ENCODE assay signal across 27 cellular contexts in the genomic region with DNA sequence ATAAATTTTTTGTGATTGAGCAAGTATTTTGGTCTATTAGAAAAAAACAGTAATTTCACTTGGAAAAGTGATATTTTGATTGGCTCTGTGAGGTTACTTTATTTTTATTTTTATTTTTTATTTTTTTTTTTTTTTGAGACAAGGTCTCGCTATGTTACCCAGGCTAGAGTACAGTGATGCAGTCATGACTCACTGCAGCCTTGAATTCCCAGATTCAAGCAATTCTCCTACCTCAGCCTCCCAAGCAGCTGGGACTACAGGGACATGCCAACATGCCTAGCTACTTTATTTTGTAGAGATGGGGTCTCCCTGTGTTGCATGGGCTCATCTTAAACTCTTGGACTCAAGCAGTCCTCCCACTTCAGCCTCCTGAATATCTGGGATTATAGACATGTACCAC.
A peak's percentile ranks its signal among the peaks of the same experiment; 100 is the strongest.
DNase-seq lines count a peak whose midpoint lies in the region; ATAC-seq and TF ChIP-seq lines count a peak whose summit lies in the region.
"Had no signal": no experiment of that assay in that cellular context is flagged by ENCODE, and none has a peak within 500 bp of the region (broad histone marks: within the 10 kb centered on the region; RNA-seq: fewer than 3 reads in every experiment).

No MANE protein-coding gene starts in this region.

- H3K4me3 ChIP-seq in RWPE2 (ENCODE audit: severe bottlenecking) (no peak overlapping the region), dorsolateral prefrontal cortex (no peak overlapping the region)
- H3K4me3 ChIP-seq: heart left ventricle, lung, ovary, right lobe of liver, SK-N-MC, stomach, uterus had no signal

- no peaks in the 10 kb centered on the region for H3K36me3 ChIP-seq in RWPE2 (ENCODE audit: low read depth)
- H3K36me3 ChIP-seq: heart left ventricle, ovary, right lobe of liver, uterus had no signal

- ATAC-seq in RWPE2 (ENCODE audit: low read depth) (peak; percentile 68), GM21529 (IDR thresholded peaks at IDR 0.05; ENCODE audit: unreplicated experiment) (no peak), GM19328 (IDR thresholded peaks at IDR 0.05; ENCODE audit: unreplicated experiment) (no peak)
- ATAC-seq: right lobe of liver had no signal

- no peaks in the 10 kb centered on the region for H3K27me3 ChIP-seq in RWPE2 (ENCODE audit: insufficient read depth, poor library complexity, severe bottlenecking)
- H3K27me3 ChIP-seq in dorsolateral prefrontal cortex: no peaks in the 10 kb centered on the region
- H3K27me3 ChIP-seq: heart left ventricle, ovary, right lobe of liver, stomach, uterus had no signal

- H3K9me3 ChIP-seq in RWPE2 (ENCODE audit: severe bottlenecking): no peaks in the 10 kb centered on the region
- H3K9me3 ChIP-seq: heart left ventricle, ovary, right lobe of liver, stomach, uterus had no signal

- DNase-seq in HCEC 1CT (peak; percentile 65), RWPE2 (ENCODE audit: low spot score) (no peak), fibroblast of gingiva (ENCODE audit: low read depth) (peak; percentile 36), non-pigmented ciliary epithelial cell (ENCODE audit: low read depth) (peak; percentile 34), dorsolateral prefrontal cortex (no peak), head of caudate nucleus (no peak)
- DNase-seq: activated CD4-positive, CD25-positive, alpha-beta regulatory T cell treated with anti-CD3 and anti-CD28 coated beads, Interleukin-2, amount 50 U/mL, for 72 hours; amniotic stem cell; CD8-positive, alpha-beta memory T cell; DND-41; H7; heart left ventricle; Karpas-422; naive B cell; NCI-H1417 treated with DMSO at 0.1 percent for 48 hours; NCI-H2171; NCI-H774; ovary; right lobe of liver; stimulated activated CD4-positive, alpha-beta T cell treated with anti-CD3 and anti-CD28 coated beads, Interleukin-1b, Interleukin-23, amount 100 ng/mL, for 48 hours; stomach; T1000; uterus had no signal

- intact Hi-C loops in dorsolateral prefrontal cortex (cut with DNase I) (loop anchor here (5.0 to 10.0 kb wide), 3 partner anchors 52 to 219 kb away; no protein-coding TSS in a partner anchor), head of caudate nucleus (cut with DNase I) (no loop called here)

- H3K4me1 ChIP-seq in RWPE2 (ENCODE audit: insufficient read depth, poor library complexity, severe bottlenecking): peaks cover 28% of the 10 kb centered on the region
- H3K4me1 ChIP-seq: uterus had no signal

- H3K27ac ChIP-seq in RWPE2 (ENCODE audit: poor library complexity, severe bottlenecking) (no peak overlapping the region), dorsolateral prefrontal cortex (no peak overlapping the region)
- H3K27ac ChIP-seq: heart left ventricle, ovary, right lobe of liver, SK-N-MC, stomach, uterus had no signal

- TF ChIP-seq CTCF in RWPE2 (IDR thresholded peaks at IDR 0.05; ENCODE audit: poor library complexity, severe bottlenecking) (no peak), dorsolateral prefrontal cortex (IDR thresholded peaks at IDR 0.05 in 54 of 56, conservative IDR thresholded peaks at IDR 0.05 in 2 of 56; ENCODE audit: low read depth in 1 of 56, partially characterized antibody in 56 of 56) (no peak)

Comparison
In these comparisons a context has a peak if more than half of its experiments do, and no peak if none do; other contexts are left out.
1. DNase-seq: peak in HCEC 1CT (single experiment), fibroblast of gingiva (single experiment) and non-pigmented ciliary epithelial cell (single experiment); none in RWPE2 (single experiment), dorsolateral prefrontal cortex (0 of 10) and head of caudate nucleus (0 of 42).